Comparison of ENCODE assay signal across 1 cellular context in genomic region chr10:43606323-43607198, GRCh38.
TF ChIP-seq lines count a peak whose summit lies in the region.

TSS of gene ZNF485 (plus strand) at chr10:43606438. CDS start at chr10:43607051, 613 bp downstream.

TF ChIP-seq in K562, 482 proteins besides CTCF, POLR2A, EP300 and RAD21 (continued from another document and continues in another):
- no peak for TF ChIP-seq ZNF398 (CRISPR knock-in tag; IDR thresholded peaks at IDR 0.05)
- TF ChIP-seq FUS (optimal IDR thresholded peaks at IDR 0.05; ENCODE audit: low read depth, low read length): no peak
- peak; percentile 65 for TF ChIP-seq PKNOX1 (IDR thresholded peaks at IDR 0.05)
- peak; percentile 94 for TF ChIP-seq ZNF143 (CRISPR knock-in tag; IDR thresholded peaks at IDR 0.05)
- no peak for TF ChIP-seq ARHGAP35 (IDR thresholded peaks at IDR 0.05; ENCODE audit: partially characterized antibody)
- TF ChIP-seq ZNF644 (tag; IDR thresholded peaks at IDR 0.05; ENCODE audit: low read depth): no peak; the same call in 1 of the 2 replicates
- TF ChIP-seq HES1 (IDR thresholded peaks at IDR 0.05; ENCODE audit: low read depth): no peak
- TF ChIP-seq ZNF212 (CRISPR knock-in tag; IDR thresholded peaks at IDR 0.05): no peak
- TF ChIP-seq SREBF1 (IDR thresholded peaks at IDR 0.05; ENCODE audit: borderline replicate concordance, low read depth, low read length): peak; percentile 11; the same call in 1 of the 2 replicates
- 0 out of 2 replicates have a peak, but pooled peaks have one; percentile 63 for TF ChIP-seq ZNF668 (CRISPR knock-in tag; IDR thresholded peaks at IDR 0.05)
- no peak for TF ChIP-seq ZBTB5 (IDR thresholded peaks at IDR 0.05)
- no peak for TF ChIP-seq KAT2B (IDR thresholded peaks at IDR 0.05; ENCODE audit: low read depth, low read length)
- no peak; the same call in 1 of the 2 replicates for TF ChIP-seq ZNF511 (CRISPR knock-in tag; IDR thresholded peaks at IDR 0.05)
- TF ChIP-seq TEAD4 (IDR thresholded peaks at IDR 0.05; ENCODE audit: low read length): no peak
- 0 out of 2 replicates have a peak, but pooled peaks have one; percentile 71 for TF ChIP-seq TEAD4 (CRISPR knock-in tag; IDR thresholded peaks at IDR 0.05; ENCODE audit: borderline replicate concordance)
- no peak for TF ChIP-seq STAT5B (CRISPR knock-in tag; IDR thresholded peaks at IDR 0.05)
- peak; percentile 99 for TF ChIP-seq MYC (IDR thresholded peaks at IDR 0.05; ENCODE audit: low read depth, low read length)
- TF ChIP-seq MYC (CRISPR knock-in tag; IDR thresholded peaks at IDR 0.05; ENCODE audit: borderline replicate concordance, low read depth): peak; percentile 89
- no peak for TF ChIP-seq CUX1 (CRISPR knock-in tag; IDR thresholded peaks at IDR 0.05)
- peak; percentile 86 for TF ChIP-seq TFAP4 (CRISPR knock-in tag; IDR thresholded peaks at IDR 0.05; ENCODE audit: borderline replicate concordance)
- TF ChIP-seq SMC3 (conservative IDR thresholded peaks at IDR 0.05; ENCODE audit: insufficient read depth, low read depth, low read length): no peak
- TF ChIP-seq SMARCE1 (IDR thresholded peaks at IDR 0.05): no peak
- TF ChIP-seq SRF (CRISPR knock-in tag; IDR thresholded peaks at IDR 0.05): no peak
- TF ChIP-seq GABPB1 (CRISPR knock-in tag; IDR thresholded peaks at IDR 0.05): peak; percentile 99
- no peak for TF ChIP-seq STAT6 (CRISPR knock-in tag; IDR thresholded peaks at IDR 0.05)
- no peak for TF ChIP-seq ARID2 (IDR thresholded peaks at IDR 0.05)
- no peak; the same call in none of the 2 replicates for TF ChIP-seq ZFX (CRISPR knock-in tag; IDR thresholded peaks at IDR 0.05)
- peak; percentile 87; the same call in 1 of the 2 replicates for TF ChIP-seq CAMTA2 (CRISPR knock-in tag; conservative IDR thresholded peaks at IDR 0.05)
- TF ChIP-seq MLLT1 (IDR thresholded peaks at IDR 0.05): no peak
- no peak for TF ChIP-seq CCNT2 (IDR thresholded peaks at IDR 0.05; ENCODE audit: borderline replicate concordance, extremely low read depth, insufficient read length, low read depth, low read length)
- no peak for TF ChIP-seq DACH1 (IDR thresholded peaks at IDR 0.05; ENCODE audit: partially characterized antibody)
- peak; percentile 84; the same call in 1 of the 2 replicates for TF ChIP-seq PHF8 (IDR thresholded peaks at IDR 0.05; ENCODE audit: borderline replicate concordance, low read length)
- TF ChIP-seq CSDE1 (IDR thresholded peaks at IDR 0.05): no peak
- no peak for TF ChIP-seq PATZ1 (CRISPR knock-in tag; IDR thresholded peaks at IDR 0.05; ENCODE audit: borderline replicate concordance)
- no peak for TF ChIP-seq MCM5 (IDR thresholded peaks at IDR 0.05; ENCODE audit: low read depth)
- TF ChIP-seq ZNF696 (CRISPR knock-in tag; conservative IDR thresholded peaks at IDR 0.05): no peak
- no peak for TF ChIP-seq CHCHD3 (CRISPR knock-in tag; IDR thresholded peaks at IDR 0.05)
- no peak for TF ChIP-seq THRA (IDR thresholded peaks at IDR 0.05)
- no peak for TF ChIP-seq POLR2H (tag; IDR thresholded peaks at IDR 0.05; ENCODE audit: low read depth)
- no peak for TF ChIP-seq EWSR1 (IDR thresholded peaks at IDR 0.05; ENCODE audit: borderline replicate concordance, low read depth, partially characterized antibody)
- TF ChIP-seq HDAC3 (IDR thresholded peaks at IDR 0.05; ENCODE audit: borderline replicate concordance, partially characterized antibody): no peak
